21 cellular contexts compared by ENCODE assay signal in genomic region chr2:209141142-209141541, GRCh38.
DNase-seq lines count a peak whose midpoint lies in the region; ATAC-seq, FAIRE-seq and TF ChIP-seq lines count a peak whose summit lies in the region.
"Had no signal": no experiment of that assay in that cellular context is flagged by ENCODE, and none has a peak within 500 bp of the region (broad histone marks: within the 10 kb centered on the region; RNA-seq: fewer than 3 reads in every experiment).

No MANE protein-coding gene starts in this region.

- H3K9me3 ChIP-seq in smooth muscle cell (replicated peaks; ENCODE audit: low read depth) = no peaks in the 10 kb centered on the region
- H3K9me3 ChIP-seq: A549 had no signal

- DNase-seq in HPDE6-E6E7 (ENCODE audit: extremely low spot score) (peak; percentile 53), bronchial epithelial cell (ENCODE audit: low read depth) (peak; percentile 68), foreskin keratinocyte (peak; percentile 67 to 89), smooth muscle cell (lab: John Stamatoyannopoulos, UW; ENCODE audit: unreplicated experiment) (no peak), ACHN (no peak), mucosa of gallbladder (ENCODE audit: low spot score) (no peak)
- DNase-seq: 8988T; C1 segment of cervical spinal cord; Calu3; CD4-positive, alpha-beta memory T cell; COR-L47; DMS53; DMS79 treated with DMSO at 0.1 percent for 48 hours; GF-D8; H9 had no signal

- H3K79me2 ChIP-seq in smooth muscle cell (ENCODE audit: low read depth) = no peaks in the 10 kb centered on the region

- H3K9ac ChIP-seq in smooth muscle cell (ENCODE audit: low read depth) = no peak overlapping the region

- H3K4me1 ChIP-seq in foreskin keratinocyte (peaks cover 4% of the 10 kb centered on the region), smooth muscle cell (ENCODE audit: low read depth) (no peaks in the 10 kb centered on the region)
- H3K4me1 ChIP-seq: A549 had no signal

- no peaks in the 10 kb centered on the region for H3K36me3 ChIP-seq in bronchial epithelial cell (ENCODE audit: control insufficient read depth, insufficient read depth, low read length)
- no peaks in the 10 kb centered on the region for H3K36me3 ChIP-seq in smooth muscle cell (ENCODE audit: low read depth)

- H3K4me3 ChIP-seq in bronchial epithelial cell (ENCODE audit: low read depth, low read length) (no peak overlapping the region), smooth muscle cell (no peak overlapping the region)
- H3K4me3 ChIP-seq: A549, GM23338 had no signal

- H3K27me3 ChIP-seq in bronchial epithelial cell (ENCODE audit: control insufficient read depth, insufficient read depth, low read length) = no peaks in the 10 kb centered on the region
- no peaks in the 10 kb centered on the region for H3K27me3 ChIP-seq in foreskin keratinocyte
- H3K27me3 ChIP-seq in smooth muscle cell (ENCODE audit: low read depth) = no peaks in the 10 kb centered on the region

- in situ Hi-C loops in ACHN (cut with HindIII; ENCODE audit: low pct_ligation_motif_present, low pct_unique_long_range_greater_than_20kb, low sequenced_read_pairs) = no loop called here

- H3F3A ChIP-seq in smooth muscle cell (ENCODE audit: low read depth) = no peaks in the 10 kb centered on the region

- H4K20me1 ChIP-seq in smooth muscle cell (ENCODE audit: low read depth) = no peaks in the 10 kb centered on the region

- no peak for TF ChIP-seq CTCF in bronchial epithelial cell (IDR thresholded peaks at IDR 0.05; ENCODE audit: insufficient read depth, low read length, severe bottlenecking)
- TF ChIP-seq CTCF in foreskin keratinocyte (conservative IDR thresholded peaks at IDR 0.05) = no peak
- no peak for TF ChIP-seq CTCF in smooth muscle cell (IDR thresholded peaks at IDR 0.05; ENCODE audit: borderline replicate concordance, insufficient read depth, poor library complexity, severe bottlenecking)

- ATAC-seq in foreskin keratinocyte (peak; percentile 94), HG03196 (IDR thresholded peaks at IDR 0.05; ENCODE audit: unreplicated experiment) (no peak)
- ATAC-seq: A549, GM23338, HCT116 had no signal

- no peak for FAIRE-seq in bronchial epithelial cell (lab: Jason Lieb, UNC)
- FAIRE-seq: A549, GM12891, GM18507 had no signal

- H3K27ac ChIP-seq in foreskin keratinocyte (peak overlapping the region; percentile 35), smooth muscle cell (ENCODE audit: low read depth) (peak overlapping the region; percentile 32)
- H3K27ac ChIP-seq: A549 had no signal

- 78% methylated on average over 3 of the region's 3 CpGs for WGBS in smooth muscle cell (ENCODE audit: low lambda C conversion rate)

- H2AFZ ChIP-seq in smooth muscle cell (ENCODE audit: low read depth) = no peak overlapping the region
- H2AFZ ChIP-seq: GM23338 had no signal

- H3K4me2 ChIP-seq in smooth muscle cell = no peak overlapping the region
- H3K4me2 ChIP-seq: A549, GM23338 had no signal

Comparison
In these comparisons a context has a peak if more than half of its experiments do, and no peak if none do; other contexts are left out.
1. DNase-seq: peak in HPDE6-E6E7 (single experiment), bronchial epithelial cell (single experiment) and foreskin keratinocyte (2 of 2); none in smooth muscle cell (single experiment), ACHN (single experiment) and mucosa of gallbladder (single experiment).